ENCODE assay signal across 29 cellular contexts in the genomic region with DNA sequence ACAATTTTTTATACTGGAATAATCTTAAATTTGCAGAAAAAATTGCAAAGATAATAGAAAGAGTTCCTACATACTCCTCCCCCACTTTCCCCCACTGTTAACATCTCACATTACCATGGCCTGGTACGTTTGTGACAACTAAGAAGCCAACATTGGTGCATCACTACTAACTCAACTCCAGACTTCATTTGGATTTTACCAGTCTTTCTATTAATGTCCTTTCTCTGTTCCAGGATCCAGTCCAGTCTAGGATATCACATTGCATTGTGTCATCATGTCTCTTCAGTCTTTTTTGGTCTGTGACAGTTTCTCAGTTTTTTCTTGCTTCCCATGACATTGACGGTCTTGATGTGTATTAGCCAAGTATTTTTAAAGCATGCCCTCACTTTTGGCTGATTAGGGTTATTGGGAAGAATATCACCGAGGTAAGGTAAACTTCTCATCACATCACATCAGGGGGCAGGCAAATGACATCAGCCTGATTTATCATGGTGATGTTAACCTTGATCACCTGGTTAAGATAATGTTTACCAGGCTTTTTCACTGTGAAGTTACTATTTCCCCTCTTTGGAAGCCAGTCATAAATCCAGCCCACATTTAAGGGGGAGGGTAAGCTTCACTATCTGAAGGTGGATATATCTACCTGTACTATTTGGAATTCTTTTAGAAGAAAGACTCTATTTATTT.
"Had no signal": no experiment of that assay in that cellular context is flagged by ENCODE, and none has a peak within 500 bp of the region (broad histone marks: within the 10 kb centered on the region; RNA-seq: fewer than 3 reads in every experiment).

No MANE protein-coding gene starts in this region.

- H3K4me1 ChIP-seq: pancreas, prostate gland, right lobe of liver, sigmoid colon, suprapubic skin, testis, tibial artery, transverse colon, vagina had no signal

- H3K27ac ChIP-seq: neutrophil, pancreas, prostate gland, right lobe of liver, sigmoid colon, suprapubic skin, testis, tibial artery, transverse colon, vagina had no signal

- ATAC-seq: naive thymus-derived CD8-positive, alpha-beta T cell; natural killer cell treated with Interleukin-12 subunit alpha and Interleukin-12 subunit beta and Interleukin-15 and Interleukin-18, amount 100 ng/mL, for 72 hours; pancreas; right cardiac atrium; right lobe of liver; stimulated activated effector memory CD8-positive, alpha-beta T cell treated with anti-CD3 and anti-CD28 coated beads, Interleukin-12 subunit alpha, Interleukin-12 subunit beta, amount 100 ng/mL, for 72 hours; stimulated activated naive CD8-positive, alpha-beta T cell treated with anti-CD3 and anti-CD28 coated beads, Interleukin-15, amount 100 ng/mL, for 72 hours; stimulated activated naive CD8-positive, alpha-beta T cell treated with anti-CD3 and anti-CD28 coated beads, Interleukin-15, Interleukin-2, amounts not matched to agents 100 U/mL and 50 U/mL, for 24 hours had no signal

- H3K4me3 Mint-ChIP-seq: naive B cell; naive thymus-derived CD8-positive, alpha-beta T cell; natural killer cell treated with Interleukin-12 subunit alpha and Interleukin-12 subunit beta and Interleukin-15 and Interleukin-18, amount 100 ng/mL, for 72 hours; nephron progenitor cell; neural crest cell; stimulated activated effector memory CD8-positive, alpha-beta T cell treated with anti-CD3 and anti-CD28 coated beads, Interleukin-12 subunit alpha, Interleukin-12 subunit beta, amount 100 ng/mL, for 72 hours; stimulated activated naive CD8-positive, alpha-beta T cell treated with anti-CD3 and anti-CD28 coated beads, Interleukin-15, amount 100 ng/mL, for 72 hours; type B pancreatic cell had no signal

- H3K9me3 ChIP-seq: neutrophil, pancreas, prostate gland, right lobe of liver, sigmoid colon, suprapubic skin, testis, tibial artery, transverse colon, vagina had no signal

- H3K27me3 Mint-ChIP-seq: stimulated activated naive CD8-positive, alpha-beta T cell treated with anti-CD3 and anti-CD28 coated beads, Interleukin-15, amount 100 ng/mL, for 72 hours; type B pancreatic cell had no signal

- H3K27ac Mint-ChIP-seq: naive B cell; naive thymus-derived CD8-positive, alpha-beta T cell; natural killer cell treated with Interleukin-12 subunit alpha and Interleukin-12 subunit beta and Interleukin-15 and Interleukin-18, amount 100 ng/mL, for 72 hours; nephron progenitor cell; stimulated activated effector memory CD8-positive, alpha-beta T cell treated with anti-CD3 and anti-CD28 coated beads, Interleukin-12 subunit alpha, Interleukin-12 subunit beta, amount 100 ng/mL, for 72 hours; stimulated activated naive CD8-positive, alpha-beta T cell treated with anti-CD3 and anti-CD28 coated beads, Interleukin-15, amount 100 ng/mL, for 72 hours; type B pancreatic cell had no signal

- H3K36me3 Mint-ChIP-seq: naive B cell; naive thymus-derived CD8-positive, alpha-beta T cell; natural killer cell treated with Interleukin-12 subunit alpha and Interleukin-12 subunit beta and Interleukin-15 and Interleukin-18, amount 100 ng/mL, for 72 hours; stimulated activated effector memory CD8-positive, alpha-beta T cell treated with anti-CD3 and anti-CD28 coated beads, Interleukin-12 subunit alpha, Interleukin-12 subunit beta, amount 100 ng/mL, for 72 hours; type B pancreatic cell had no signal

- H3K36me3 ChIP-seq: neutrophil, pancreas, prostate gland, right lobe of liver, sigmoid colon, suprapubic skin, tibial artery, transverse colon, vagina had no signal

- DNase-seq: naive B cell; naive thymus-derived CD8-positive, alpha-beta T cell; nephron progenitor cell; nucleus accumbens; pancreas; right cardiac atrium; right lobe of liver; sigmoid colon; small intestine; stimulated activated CD4-positive, alpha-beta T cell treated with anti-CD3 and anti-CD28 coated beads, Interleukin-15, amount 100 ng/mL, for 24 hours; stimulated activated CD4-positive, alpha-beta T cell treated with anti-CD3 and anti-CD28 coated beads, Interleukin-2, amount 100 ng/mL, for 24 hours; stimulated activated CD4-positive, alpha-beta T cell treated with anti-CD3 and anti-CD28 coated beads, Interleukin-2, amount 100 ng/mL, for 48 hours; stimulated activated CD4-positive, alpha-beta T cell treated with anti-CD3 and anti-CD28 coated beads, Interleukin-4, amount 100 ng/mL, for 24 hours; stimulated activated naive CD4-positive, alpha-beta T cell; stimulated activated naive CD8-positive, alpha-beta T cell treated with anti-CD3 and anti-CD28 coated beads, Interleukin-15, amount 100 ng/mL, for 72 hours; stimulated activated naive CD8-positive, alpha-beta T cell treated with anti-CD3 and anti-CD28 coated beads, Interleukin-15, Interleukin-2, amounts not matched to agents 100 U/mL and 50 U/mL, for 24 hours; substantia nigra; testis; tibial artery; transverse colon had no signal

- H3K4me3 ChIP-seq: pancreas, prostate gland, right lobe of liver, sigmoid colon, suprapubic skin, testis, tibial artery, transverse colon, vagina had no signal

- H3K9me3 Mint-ChIP-seq: naive B cell; naive thymus-derived CD8-positive, alpha-beta T cell; natural killer cell treated with Interleukin-12 subunit alpha and Interleukin-12 subunit beta and Interleukin-15 and Interleukin-18, amount 100 ng/mL, for 72 hours; nephron progenitor cell; neural crest cell; stimulated activated effector memory CD8-positive, alpha-beta T cell treated with anti-CD3 and anti-CD28 coated beads, Interleukin-12 subunit alpha, Interleukin-12 subunit beta, amount 100 ng/mL, for 72 hours; stimulated activated naive CD8-positive, alpha-beta T cell treated with anti-CD3 and anti-CD28 coated beads, Interleukin-15, amount 100 ng/mL, for 72 hours had no signal

- H3K4me1 Mint-ChIP-seq: naive B cell; naive thymus-derived CD8-positive, alpha-beta T cell; nephron progenitor cell; neural crest cell; stimulated activated effector memory CD8-positive, alpha-beta T cell treated with anti-CD3 and anti-CD28 coated beads, Interleukin-12 subunit alpha, Interleukin-12 subunit beta, amount 100 ng/mL, for 72 hours; stimulated activated naive CD8-positive, alpha-beta T cell treated with anti-CD3 and anti-CD28 coated beads, Interleukin-15, amount 100 ng/mL, for 72 hours had no signal

- H3K27me3 ChIP-seq: neutrophil, pancreas, right lobe of liver, sigmoid colon, suprapubic skin, testis, tibial artery, transverse colon, vagina had no signal

- FAIRE-seq: pancreas, small intestine, urothelium cell line had no signal
